11 cellular contexts compared by ENCODE assay signal in the genomic region with DNA sequence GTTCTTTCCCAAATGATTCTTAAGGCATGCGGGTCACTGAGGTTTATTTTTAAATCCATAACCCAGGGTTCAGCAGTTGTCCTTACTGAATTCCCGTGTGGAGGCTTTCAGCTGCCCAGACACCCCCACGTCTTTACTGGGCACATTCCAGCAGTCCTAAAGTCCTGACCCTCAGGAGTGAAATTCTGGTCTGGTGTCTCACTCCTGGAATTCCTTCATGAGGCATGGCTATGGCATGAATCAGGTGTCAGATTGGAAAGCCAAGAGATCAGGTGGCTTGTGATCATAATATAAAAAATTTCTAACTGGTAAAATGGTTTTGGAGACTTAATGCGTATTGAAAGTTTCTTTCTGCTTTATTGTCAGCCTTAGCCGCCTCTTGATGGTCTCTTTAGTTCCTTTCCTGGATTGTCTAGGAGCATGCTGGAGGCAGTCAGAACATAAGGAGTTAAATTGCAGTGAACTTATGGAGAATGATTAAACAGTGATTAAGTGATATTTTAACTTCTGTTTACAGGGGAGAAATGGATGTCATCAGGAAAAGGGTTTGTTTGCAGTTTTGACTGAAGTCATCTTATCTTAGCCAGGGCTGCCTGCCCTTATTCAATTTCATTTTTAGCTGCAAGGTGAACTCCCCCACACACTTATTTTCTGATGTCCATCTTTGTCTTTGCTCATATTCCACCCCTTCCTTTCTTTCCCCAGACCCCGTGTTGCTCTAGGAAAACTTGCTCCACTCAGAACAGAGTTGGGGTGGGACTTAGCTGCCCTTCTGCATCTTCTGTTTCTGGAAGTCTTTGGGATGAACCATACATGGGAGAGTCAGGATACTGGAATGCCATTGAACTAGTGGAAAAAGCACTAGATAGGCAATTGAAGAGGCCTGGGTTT. TPM values are rescaled to one million over a fixed set of nuclear protein-coding genes. Genes with fewer than 3 reads are reported as not detected.
DNase-seq lines count a peak whose midpoint lies in the region; TF ChIP-seq lines count a peak whose summit lies in the region.
"Had no signal": no experiment of that assay in that cellular context is flagged by ENCODE, and none has a peak within 500 bp of the region (broad histone marks: within the 10 kb centered on the region; RNA-seq: fewer than 3 reads in every experiment).

No MANE protein-coding gene starts in this region.

- no peak overlapping the region for H2BK15ac ChIP-seq in mesenchymal stem cell (ENCODE audit: low read depth, poor library complexity, severe bottlenecking)

- H2AK5ac ChIP-seq in mesenchymal stem cell (ENCODE audit: low read length, severe bottlenecking), result peak overlapping the region; percentile 88

- H3K9me3 ChIP-seq in cardiac muscle cell (ENCODE audit: low read depth) (no peaks in the 10 kb centered on the region), right atrium auricular region (no peaks in the 10 kb centered on the region), mesenchymal stem cell (ENCODE audit: control insufficient read depth, low read length) (no peaks in the 10 kb centered on the region), uterus (no peaks in the 10 kb centered on the region), OCI-LY7 (ENCODE audit: low read length) (no peaks in the 10 kb centered on the region)

- no peak overlapping the region for H2AFZ ChIP-seq in mesenchymal stem cell (ENCODE audit: low read depth, low read length)
- H2AFZ ChIP-seq in OCI-LY7 (ENCODE audit: low read length), result no peak overlapping the region

- no TSS peak for BruUV-seq in OCI-LY7 (replicated peaks; lab: Mats Ljungman, UMichigan)

- no peaks in the 10 kb centered on the region for H4K20me1 ChIP-seq in OCI-LY7 (ENCODE audit: insufficient read depth, low read length)

- peak overlapping the region; percentile 94 for H2BK5ac ChIP-seq in mesenchymal stem cell (ENCODE audit: low read depth, low read length, poor library complexity, severe bottlenecking)

- peaks cover 42% of the 10 kb centered on the region for H3K4me1 ChIP-seq in cardiac muscle cell (ENCODE audit: low read depth)
- peaks cover 0 to 45% of the 10 kb centered on the region in 2 donors for H3K4me1 ChIP-seq in right atrium auricular region
- peaks cover 11% of the 10 kb centered on the region for H3K4me1 ChIP-seq in mesenchymal stem cell (ENCODE audit: control insufficient read depth, insufficient read depth, low read depth, low read length)
- peaks cover 10 to 15% of the 10 kb centered on the region in 2 donors for H3K4me1 ChIP-seq in uterus
- H3K4me1 ChIP-seq in OCI-LY7 (ENCODE audit: insufficient read depth, low read length, poor library complexity, severe bottlenecking), result peaks cover 11% of the 10 kb centered on the region

- peak overlapping the region; percentile 46 for H3K4me3 Mint-ChIP-seq in chondrocyte (ENCODE audit: unreplicated experiment)

- intact Hi-C loops in uterus (cut with DNase I; ENCODE audit: low total_unique reads) (no loop called here), OCI-LY7 (cut with micrococcal nuclease; ENCODE audit: unreplicated experiment) (no loop called here)

- H3K18ac ChIP-seq in mesenchymal stem cell (ENCODE audit: low read depth in 1 of 2, low read length in 2 of 2), result peak overlapping the region; percentile 12 to 44

- peak overlapping the region; percentile 73 for H2BK120ac ChIP-seq in mesenchymal stem cell (ENCODE audit: low read depth, low read length)

- H2BK12ac ChIP-seq in mesenchymal stem cell (ENCODE audit: low read length in 2 of 2), result peak overlapping the region in 1 of 2 experiments; percentile 63

- DNase-seq in cardiac muscle cell (ENCODE audit: low read depth in 1 of 2, low spot score in 1 of 2) (peak; percentile 49 to 66), right atrium auricular region (ENCODE audit: low spot score) (no peak), chondrocyte (ENCODE audit: low spot score) (no peak), mesenchymal stem cell (peak; percentile 84), uterus (peak; percentile 39 to 43), DMS153 treated with DMSO at 0.1 percent for 48 hours (lab: John Stamatoyannopoulos, UW; ENCODE audit: unreplicated experiment) (no peak), OCI-LY7 (ENCODE audit: low spot score) (no peak), SK-N-DZ (ENCODE audit: low spot score) (no peak)
- DNase-seq: aorta, left colon, NCI-H146 had no signal

- CTCF ChIA-PET in OCI-LY7 (lab: Charles Lee; ENCODE audit: unreplicated experiment), result no interaction called here

- H3K27ac ChIP-seq in cardiac muscle cell, result peak overlapping the region; percentile 93
- H3K27ac ChIP-seq in right atrium auricular region, result peak overlapping the region in 1 of 2 donors; percentile 74
- H3K27ac ChIP-seq in mesenchymal stem cell (ENCODE audit: low read length, poor library complexity, severe bottlenecking), result peak overlapping the region; percentile 100
- H3K27ac ChIP-seq in uterus, result peak overlapping the region; percentile 61 to 75
- no peak overlapping the region for H3K27ac ChIP-seq in OCI-LY7 (ENCODE audit: low read depth, low read length, poor library complexity, severe bottlenecking)

- H3K9ac ChIP-seq in mesenchymal stem cell (ENCODE audit: low read length), result no peak overlapping the region

- TF ChIP-seq CTCF in cardiac muscle cell (IDR thresholded peaks at IDR 0.05; ENCODE audit: low read depth, low read length) (no peak), right atrium auricular region (IDR thresholded peaks at IDR 0.05) (no peak), chondrocyte (IDR thresholded peaks at IDR 0.05) (no peak), uterus (IDR thresholded peaks at IDR 0.05) (no peak), OCI-LY7 (conservative IDR thresholded peaks at IDR 0.05; ENCODE audit: low read length) (no peak)

- H3K27me3 Mint-ChIP-seq in chondrocyte (ENCODE audit: low read depth), result no peaks in the 10 kb centered on the region

- no peaks in the 10 kb centered on the region for H3K36me3 Mint-ChIP-seq in chondrocyte (ENCODE audit: low read depth)

- H3K36me3 ChIP-seq in cardiac muscle cell, result no peaks in the 10 kb centered on the region
- H3K36me3 ChIP-seq in right atrium auricular region, result no peaks in the 10 kb centered on the region
- H3K36me3 ChIP-seq in mesenchymal stem cell (ENCODE audit: control insufficient read depth in 1 of 2, insufficient read depth in 2 of 2, low read depth in 1 of 2, low read length in 2 of 2), result no peaks in the 10 kb centered on the region
- H3K36me3 ChIP-seq in uterus, result no peaks in the 10 kb centered on the region
- no peaks in the 10 kb centered on the region for H3K36me3 ChIP-seq in OCI-LY7 (ENCODE audit: insufficient read depth, low read length)

- H3K4me2 ChIP-seq in mesenchymal stem cell (ENCODE audit: low read length, poor library complexity, severe bottlenecking) (peak overlapping the region; percentile 38), OCI-LY7 (ENCODE audit: low read length) (no peak overlapping the region)

- no peaks in the 10 kb centered on the region for H3K27me3 ChIP-seq in cardiac muscle cell
- H3K27me3 ChIP-seq in right atrium auricular region, result no peaks in the 10 kb centered on the region
- no peaks in the 10 kb centered on the region for H3K27me3 ChIP-seq in mesenchymal stem cell (ENCODE audit: control insufficient read depth in 1 of 2, insufficient read depth in 1 of 2, low read length in 2 of 2)
- no peaks in the 10 kb centered on the region for H3K27me3 ChIP-seq in uterus

- H3K9me3 Mint-ChIP-seq in chondrocyte (ENCODE audit: low read depth), result no peaks in the 10 kb centered on the region

- no peak overlapping the region for H3K4me3 ChIP-seq in cardiac muscle cell
- H3K4me3 ChIP-seq in right atrium auricular region, result no peak overlapping the region
- H3K4me3 ChIP-seq in mesenchymal stem cell (ENCODE audit: insufficient read depth in 1 of 2, low read depth in 1 of 2, low read length in 2 of 2), result no peak overlapping the region
- no peak overlapping the region for H3K4me3 ChIP-seq in uterus
- H3K4me3 ChIP-seq in OCI-LY7 (ENCODE audit: low read depth, low read length, poor library complexity, severe bottlenecking), result no peak overlapping the region

- POLR2A ChIA-PET in OCI-LY7 (lab: Charles Lee), result interaction anchor here (0.6 kb wide), 1 partner anchor 148 kb away, joined by 3 read pairs; no protein-coding TSS in a partner anchor

- 0 out of 2 replicates have a peak, but pooled peaks cover 3% of the 10 kb centered on the region for H3K9me2 ChIP-seq in OCI-LY7 (ENCODE audit: insufficient read depth, low read length)

- 13% methylated on average over 6 of the region's 6 CpGs for WGBS in mesenchymal stem cell

- no peaks in the 10 kb centered on the region for H3K79me1 ChIP-seq in mesenchymal stem cell (replicated peaks; ENCODE audit: low read length, poor library complexity, severe bottlenecking)

- no peak overlapping the region for H3K23ac ChIP-seq in mesenchymal stem cell (ENCODE audit: low read length in 2 of 2)

- H3K4me1 Mint-ChIP-seq in chondrocyte (ENCODE audit: low read depth), result peaks cover 72% of the 10 kb centered on the region

- no peak overlapping the region for H3K14ac ChIP-seq in mesenchymal stem cell (ENCODE audit: low read length in 2 of 2)

- H3K27ac Mint-ChIP-seq in chondrocyte (ENCODE audit: unreplicated experiment), result peak overlapping the region; percentile 91

- TF ChIP-seq POLR2A in uterus (IDR thresholded peaks at IDR 0.05), result no peak

- H3K4ac ChIP-seq in mesenchymal stem cell (ENCODE audit: low read depth in 1 of 2, low read length in 2 of 2), result peak overlapping the region; percentile 26 to 31

- H4K91ac ChIP-seq in mesenchymal stem cell (ENCODE audit: low read length), result no peak overlapping the region

- no peak overlapping the region for H4K8ac ChIP-seq in mesenchymal stem cell (ENCODE audit: low read length)

- no peaks in the 10 kb centered on the region for H3K79me2 ChIP-seq in OCI-LY7 (ENCODE audit: insufficient read depth, low read depth, low read length)

RNA-seq across cellular contexts. Expression of gene MACF1, which starts 25.7 kb away (rescaled TPM):
- total RNA-seq in cardiac muscle cell, result 146 and 261 TPM in 2 replicates
- 80.4 and 144 TPM in 2 replicates for polyA plus RNA-seq in cardiac muscle cell
- total RNA-seq in right atrium auricular region, result 100 to 1,000 TPM; 273 to 278 TPM
- total RNA-seq in chondrocyte, result 377 to 446 TPM (median 386 TPM) in 3 replicates
- 94.0 TPM for polyA plus RNA-seq in mesenchymal stem cell (2013, experiment 1 of 2)
- polyA plus RNA-seq in mesenchymal stem cell (2013, experiment 2 of 2), result 86.1 TPM
- 100 to 1,000 TPM; 210 to 602 (median 573) TPM for total RNA-seq in uterus
- 211 and 235 TPM in 2 replicates for total RNA-seq in OCI-LY7 (2014; rRNA removed; shearing (Covaris generic))
- 220 and 236 TPM in 2 replicates for total RNA-seq in OCI-LY7 (2022)
- polyA plus RNA-seq in SK-N-DZ (2014; cell fraction: cytosol; rRNA removed), result 23.6 and 33.2 TPM in 2 replicates
- 34.7 and 71.7 TPM in 2 replicates for polyA plus RNA-seq in SK-N-DZ (2014; cell fraction: nucleus; rRNA removed)

Comparison
In these comparisons a context has a peak if more than half of its experiments do, and no peak if none do; other contexts are left out.
1. DNase-seq: peak in cardiac muscle cell (2 of 2), mesenchymal stem cell (single experiment) and uterus (2 of 2); none in right atrium auricular region (single experiment), chondrocyte (single experiment), DMS153 treated with DMSO at 0.1 percent for 48 hours (single experiment), OCI-LY7 (single experiment) and SK-N-DZ (single experiment).